Comparison of ENCODE assay signal across 26 cellular contexts in genomic region chr12:40618621-40619020, GRCh38.
A peak's percentile ranks its signal among the peaks of the same experiment; 100 is the strongest.
DNase-seq lines count a peak whose midpoint lies in the region; ATAC-seq and FAIRE-seq lines count a peak whose summit lies in the region.
"Had no signal": no experiment of that assay in that cellular context is flagged by ENCODE, and none has a peak within 500 bp of the region (broad histone marks: within the 10 kb centered on the region; RNA-seq: fewer than 3 reads in every experiment).

No MANE protein-coding gene starts in this region.

- H3K9me3 Mint-ChIP-seq in activated CD8-positive, alpha-beta memory T cell treated with anti-CD3 and anti-CD28 coated beads, Interleukin-2, amount 10 ng/mL, durations not matched to agents 7 days and 5 days (ENCODE audit: low read depth) = no peaks in the 10 kb centered on the region
- H3K9me3 Mint-ChIP-seq: CD8-positive, alpha-beta T cell had no signal

- no peak overlapping the region for H3K27ac Mint-ChIP-seq in activated CD8-positive, alpha-beta memory T cell treated with anti-CD3 and anti-CD28 coated beads, Interleukin-2, amount 10 ng/mL, durations not matched to agents 7 days and 5 days
- H3K27ac Mint-ChIP-seq: CD8-positive, alpha-beta T cell; HFFc6 had no signal

- no peak for ATAC-seq in sciatic nerve
- ATAC-seq in activated CD8-positive, alpha-beta memory T cell treated with anti-CD3 and anti-CD28 coated beads, Interleukin-2, amount 10 ng/mL, durations not matched to agents 7 days and 5 days = no peak
- ATAC-seq: CD8-positive, alpha-beta T cell; SK-N-SH treated with all-trans-retinoic acid at 6 μM for 48 hours had no signal

- intact Hi-C loops in sciatic nerve (cut with DNase I) = no loop called here

- H3K4me1 Mint-ChIP-seq in activated CD8-positive, alpha-beta memory T cell treated with anti-CD3 and anti-CD28 coated beads, Interleukin-2, amount 10 ng/mL, durations not matched to agents 7 days and 5 days = no peaks in the 10 kb centered on the region

- DNase-seq in GM03348 (ENCODE audit: low spot score) (peak; percentile 58), hepatic stellate cell (ENCODE audit: low spot score) (peak; percentile 63), sciatic nerve (ENCODE audit: low spot score) (no peak), T-helper 1 cell (no peak), KG1 (lab: John Stamatoyannopoulos, UW) (no peak)
- DNase-seq in activated CD8-positive, alpha-beta memory T cell treated with anti-CD3 and anti-CD28 coated beads, Interleukin-2, amount 10 ng/mL, durations not matched to agents 7 days and 5 days = no peak
- DNase-seq: AML-193; C1 segment of cervical spinal cord; Calu3; CD8-positive, alpha-beta T cell; DMS53; EL; GF-D8; H7; HFFc6; NCI-H1105; NCI-H146; NCI-H2029; NCI-H226; NCI-H510A treated with DMSO at 0.1 percent for 48 hours; NCI-H748 treated with DMSO at 0.1 percent for 48 hours; NK-92 treated with Interleukin-12 subunit alpha and Interleukin-12 subunit beta, amount 100 ng/mL, for 24 hours; SIG-M5 had no signal

- H3K4me3 Mint-ChIP-seq in activated CD8-positive, alpha-beta memory T cell treated with anti-CD3 and anti-CD28 coated beads, Interleukin-2, amount 10 ng/mL, durations not matched to agents 7 days and 5 days = no peak overlapping the region
- H3K4me3 Mint-ChIP-seq: CD8-positive, alpha-beta T cell; HFFc6 had no signal

- H3K36me3 Mint-ChIP-seq in activated CD8-positive, alpha-beta memory T cell treated with anti-CD3 and anti-CD28 coated beads, Interleukin-2, amount 10 ng/mL, durations not matched to agents 7 days and 5 days = no peaks in the 10 kb centered on the region
- H3K36me3 Mint-ChIP-seq: CD8-positive, alpha-beta T cell had no signal

- H3K27me3 Mint-ChIP-seq in activated CD8-positive, alpha-beta memory T cell treated with anti-CD3 and anti-CD28 coated beads, Interleukin-2, amount 10 ng/mL, durations not matched to agents 7 days and 5 days = no peaks in the 10 kb centered on the region

- CTCF ChIA-PET in activated CD8-positive, alpha-beta memory T cell treated with anti-CD3 and anti-CD28 coated beads, Interleukin-2, amount 10 ng/mL, durations not matched to agents 7 days and 5 days (lab: Charles Lee) = no interaction called here

- FAIRE-seq in endometrium (lab: Jason Lieb, UNC) = peak; percentile 61
- FAIRE-seq: HTR-8/SVneo had no signal

Comparison
In these comparisons a context has a peak if more than half of its experiments do, and no peak if none do; other contexts are left out.
1. DNase-seq: peak in GM03348 (single experiment) and hepatic stellate cell (single experiment); none in sciatic nerve (single experiment), T-helper 1 cell (0 of 5), activated CD8-positive, alpha-beta memory T cell treated with anti-CD3 and anti-CD28 coated beads, Interleukin-2, amount 10 ng/mL, durations not matched to agents 7 days and 5 days (single experiment) and KG1 (single experiment).